In genomic region chr3:51974277-51974962, GRCh38 we compare ENCODE assay signal across 7 cellular contexts. TPM values are rescaled to one million over a fixed set of nuclear protein-coding genes. Genes with fewer than 3 reads are reported as not detected.
DNase-seq lines count a peak whose midpoint lies in the region; ATAC-seq and TF ChIP-seq lines count a peak whose summit lies in the region.
"Had no signal": no experiment of that assay in that cellular context is flagged by ENCODE, and none has a peak within 500 bp of the region (broad histone marks: within the 10 kb centered on the region; RNA-seq: fewer than 3 reads in every experiment).

No MANE protein-coding gene starts in this region.

- no peaks in the 10 kb centered on the region for H3K9me3 Mint-ChIP-seq in T-helper 1 cell treated with Interleukin-12 subunit alpha and Interleukin-12 subunit beta and Interleukin-4 antibody, amounts not matched to agents 30 μg/mL and 1 μg/mL, for 36 hours
- H3K9me3 Mint-ChIP-seq in activated CD4-positive, alpha-beta memory T cell treated with anti-CD3 and anti-CD28 coated beads for 36 hours: no peaks in the 10 kb centered on the region

- peak overlapping the region; percentile 94 to 97 for H3K27ac ChIP-seq in liver (ENCODE audit: low read depth in 1 of 2, low read length in 2 of 2)

- no peak for TF ChIP-seq CTCF in liver (IDR thresholded peaks at IDR 0.05; ENCODE audit: low read depth, low read length, missing input control)

- intact Hi-C loops in activated CD4-positive, alpha-beta memory T cell treated with anti-CD3 and anti-CD28 coated beads for 36 hours (cut with micrococcal nuclease): loop anchor here (1.0 to 10.0 kb wide), 4 partner anchors 20 to 470 kb away; partner anchors contain the start of genes DCAF1, PARP3, RPL29 and TEX264

- H3K36me3 ChIP-seq in liver (ENCODE audit: control insufficient read depth in 4 of 4, insufficient read depth in 3 of 4, low read depth in 1 of 4, low read length in 3 of 4): no peaks in the 10 kb centered on the region

- H3K27ac Mint-ChIP-seq in T-helper 1 cell treated with Interleukin-12 subunit alpha and Interleukin-12 subunit beta and Interleukin-4 antibody, amounts not matched to agents 30 μg/mL and 1 μg/mL, for 36 hours: peak overlapping the region; percentile 88
- peak overlapping the region; percentile 97 for H3K27ac Mint-ChIP-seq in activated CD4-positive, alpha-beta memory T cell treated with anti-CD3 and anti-CD28 coated beads for 36 hours

- no peaks in the 10 kb centered on the region for H3K27me3 ChIP-seq in liver (ENCODE audit: control insufficient read depth in 4 of 4, insufficient read depth in 4 of 4, low read length in 3 of 4)

- DNase-seq in T-helper 1 cell (no peak), NAMALWA (ENCODE audit: low spot score) (no peak)
- peak; percentile 44 for DNase-seq in activated CD4-positive, alpha-beta memory T cell treated with anti-CD3 and anti-CD28 coated beads for 36 hours

- H3K9ac ChIP-seq in liver (ENCODE audit: low read depth in 1 of 2, low read length in 2 of 2): peak overlapping the region; percentile 92 to 95

- peaks cover 23% of the 10 kb centered on the region for H3K4me1 Mint-ChIP-seq in T-helper 1 cell treated with Interleukin-12 subunit alpha and Interleukin-12 subunit beta and Interleukin-4 antibody, amounts not matched to agents 30 μg/mL and 1 μg/mL, for 36 hours (ENCODE audit: low read depth)
- H3K4me1 Mint-ChIP-seq in activated CD4-positive, alpha-beta memory T cell treated with anti-CD3 and anti-CD28 coated beads for 36 hours (ENCODE audit: low read depth): peaks cover 36% of the 10 kb centered on the region

- TF ChIP-seq RAD21 in liver (IDR thresholded peaks at IDR 0.05): no peak

- no peaks in the 10 kb centered on the region for H3K27me3 Mint-ChIP-seq in T-helper 1 cell treated with Interleukin-12 subunit alpha and Interleukin-12 subunit beta and Interleukin-4 antibody, amounts not matched to agents 30 μg/mL and 1 μg/mL, for 36 hours (ENCODE audit: low read depth)
- no peaks in the 10 kb centered on the region for H3K27me3 Mint-ChIP-seq in activated CD4-positive, alpha-beta memory T cell treated with anti-CD3 and anti-CD28 coated beads for 36 hours

- WGBS in liver: 7% methylated on average over 30 of the region's 30 CpGs

- peak overlapping the region; percentile 60 to 79 (median 64) for H3K4me3 ChIP-seq in liver (ENCODE audit: low read depth in 1 of 3, low read length in 3 of 3)

- ATAC-seq in GM21528 (IDR thresholded peaks at IDR 0.05; ENCODE audit: low FRiP score, unreplicated experiment): no peak

- no peaks in the 10 kb centered on the region for H3K36me3 Mint-ChIP-seq in T-helper 1 cell treated with Interleukin-12 subunit alpha and Interleukin-12 subunit beta and Interleukin-4 antibody, amounts not matched to agents 30 μg/mL and 1 μg/mL, for 36 hours (ENCODE audit: low read depth)
- H3K36me3 Mint-ChIP-seq in activated CD4-positive, alpha-beta memory T cell treated with anti-CD3 and anti-CD28 coated beads for 36 hours: peaks cover 2% of the 10 kb centered on the region

- POLR2A ChIA-PET in activated CD4-positive, alpha-beta memory T cell treated with anti-CD3 and anti-CD28 coated beads for 36 hours (lab: Charles Lee): interaction anchor here (0.9 to 2.5 kb wide), 9 partner anchors 9 to 313 kb away, joined by 3 to 30 read pairs (median 4); partner anchors contain the start of genes ACY1, GLYCTK, PARP3 and RPL29

- H3K4me3 Mint-ChIP-seq in T-helper 1 cell treated with Interleukin-12 subunit alpha and Interleukin-12 subunit beta and Interleukin-4 antibody, amounts not matched to agents 30 μg/mL and 1 μg/mL, for 36 hours: peak overlapping the region; percentile 94
- peak overlapping the region; percentile 99 for H3K4me3 Mint-ChIP-seq in activated CD4-positive, alpha-beta memory T cell treated with anti-CD3 and anti-CD28 coated beads for 36 hours

- no peaks in the 10 kb centered on the region for H3K9me3 ChIP-seq in liver (ENCODE audit: control insufficient read depth in 4 of 4, low read length in 3 of 4)

- H3K4me1 ChIP-seq in liver (ENCODE audit: control insufficient read depth in 4 of 4, insufficient read depth in 4 of 4, low read length in 3 of 4): peaks cover 13 to 54% (median 44%) of the 10 kb centered on the region in 4 donors

- CTCF ChIA-PET in activated CD4-positive, alpha-beta memory T cell treated with anti-CD3 and anti-CD28 coated beads for 36 hours (lab: Charles Lee): interaction anchor here (0.7 to 4.0 kb wide), 20 partner anchors 9 to 473 kb away, joined by 3 to 64 read pairs (median 6); partner anchors contain the start of genes ACY1, DUSP7, GPR62 and PARP3

TF ChIP-seq in liver, 16 proteins besides CTCF, POLR2A, EP300 and RAD21:
- TF ChIP-seq REST (IDR thresholded peaks at IDR 0.05) (peak; percentile 10), ZBTB33 (IDR thresholded peaks at IDR 0.05) (no peak), JUND (IDR thresholded peaks at IDR 0.05) (no peak), NR2F2 (IDR thresholded peaks at IDR 0.05) (no peak), EGR1 (IDR thresholded peaks at IDR 0.05; ENCODE audit: low read depth in 2 of 2) (no peak), ATF3 (IDR thresholded peaks at IDR 0.05) (no peak), YY1 (IDR thresholded peaks at IDR 0.05) (no peak), HNF4G (IDR thresholded peaks at IDR 0.05) (no peak), HNF4A (conservative IDR thresholded peaks at IDR 0.05) (peak in 1 of 2 donors; percentile 10), GABPA (IDR thresholded peaks at IDR 0.05 in 1 of 2, conservative IDR thresholded peaks at IDR 0.05 in 1 of 2) (no peak), SP1 (IDR thresholded peaks at IDR 0.05) (peak; percentile 46), MAX (IDR thresholded peaks at IDR 0.05) (peak; percentile 23), TAF1 (conservative IDR thresholded peaks at IDR 0.05) (no peak), FOXA1 (IDR thresholded peaks at IDR 0.05) (no peak), FOXA2 (IDR thresholded peaks at IDR 0.05) (no peak), RXRA (IDR thresholded peaks at IDR 0.05) (peak in 1 of 2 donors; percentile 4)

RNA-seq across cellular contexts. Expression of gene ABHD14A, which starts 0.4 kb away (rescaled TPM):
- total RNA-seq in activated CD4-positive, alpha-beta memory T cell treated with anti-CD3 and anti-CD28 coated beads for 36 hours: 1 to 10 TPM; 7.9 to 8.6 TPM
- total RNA-seq in liver: 10 to 100 TPM in 1 of 2 donors, 1 to 10 TPM in 1; 8.2 to 10.5 TPM
- polyA plus RNA-seq in liver: 10 to 100 TPM; 16.3 to 19.9 TPM

RNA-seq across cellular contexts. Expression of gene ABHD14B, which starts 0.6 kb away (rescaled TPM):
- total RNA-seq in activated CD4-positive, alpha-beta memory T cell treated with anti-CD3 and anti-CD28 coated beads for 36 hours: 10 to 100 TPM; 71.0 to 71.4 TPM
- total RNA-seq in liver: 10 to 100 TPM; 24.3 to 43.3 TPM
- 100 to 1,000 TPM in 1 of 2 donors, 10 to 100 TPM in 1; 90.6 to 127 TPM for polyA plus RNA-seq in liver

RNA-seq across cellular contexts. Expression of gene PCBP4, which starts 7.2 kb away (rescaled TPM):
- total RNA-seq in activated CD4-positive, alpha-beta memory T cell treated with anti-CD3 and anti-CD28 coated beads for 36 hours: 10 to 100 TPM; 17.3 to 19.3 TPM
- total RNA-seq in liver: 1 to 10 TPM; 4.0 to 4.9 TPM
- polyA plus RNA-seq in liver: 1 to 10 TPM; 2.7 to 7.9 TPM

RNA-seq across cellular contexts. Expression of gene ACY1, which starts 8.9 kb away (rescaled TPM):
- 10 to 100 TPM; 53.1 to 59.2 TPM for total RNA-seq in activated CD4-positive, alpha-beta memory T cell treated with anti-CD3 and anti-CD28 coated beads for 36 hours
- 100 to 1,000 TPM in 1 of 2 donors, 10 to 100 TPM in 1; 69.5 to 241 TPM for total RNA-seq in liver
- polyA plus RNA-seq in liver: 100 to 1,000 TPM; 234 to 274 TPM

RNA-seq across cellular contexts. Expression of gene GPR62, which starts 19.2 kb away (rescaled TPM):
- not detected for total RNA-seq in activated CD4-positive, alpha-beta memory T cell treated with anti-CD3 and anti-CD28 coated beads for 36 hours
- total RNA-seq in liver: under 1 TPM in 1 of 2 donors, not detected in 1; 0.08 TPM
- polyA plus RNA-seq in liver: under 1 TPM in 1 of 2 donors, not detected in 1; 0.07 TPM
- total RNA-seq: lung microvascular endothelial cell had no signal
